Comparison of ENCODE assay signal across 8 cellular contexts in the genomic region with DNA sequence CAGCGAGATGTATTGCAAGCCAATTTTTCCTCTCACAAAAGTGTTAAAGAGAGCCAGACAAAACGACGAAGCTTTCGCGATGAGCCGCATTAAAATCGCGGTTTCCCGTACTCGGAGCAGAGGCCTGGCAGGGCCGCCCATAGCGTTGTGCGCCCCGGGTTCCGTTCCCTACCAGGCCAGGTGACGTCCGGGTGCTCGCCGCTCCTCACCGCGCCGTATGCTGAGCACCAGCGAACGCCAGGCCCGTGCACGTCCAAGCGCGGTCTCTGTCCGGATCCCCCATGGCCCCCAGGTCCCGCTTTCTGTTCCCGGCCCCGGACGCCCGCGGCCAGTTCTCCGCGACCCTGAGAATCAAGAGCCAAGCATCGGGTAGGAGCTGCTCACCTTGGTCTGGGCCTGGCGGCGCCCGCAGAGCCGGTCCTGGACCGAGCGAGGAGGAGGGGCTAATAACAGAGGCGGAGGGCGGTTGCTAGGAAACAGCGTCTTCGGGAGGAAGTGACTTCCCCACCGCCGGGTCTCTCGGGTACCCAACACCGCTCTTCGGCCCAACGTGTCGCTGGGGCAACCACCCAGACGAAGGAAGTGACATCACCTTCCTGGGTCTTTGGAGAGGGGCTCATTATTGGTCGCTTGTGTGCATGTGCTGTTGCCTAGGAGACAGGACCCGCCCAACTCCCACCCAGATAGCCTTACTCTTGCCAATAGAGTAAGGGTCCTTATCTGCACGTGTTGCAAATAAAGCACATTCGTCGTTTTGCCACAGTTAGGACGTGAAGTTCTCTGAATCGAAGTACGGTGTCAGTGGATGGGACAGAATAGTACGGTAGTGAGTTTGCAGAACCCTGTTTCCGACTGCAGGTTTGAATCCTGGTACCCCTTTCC. TPM values are rescaled to one million over a fixed set of nuclear protein-coding genes. Genes with fewer than 3 reads are reported as not detected.
A peak's percentile ranks its signal among the peaks of the same experiment; 100 is the strongest.
DNase-seq lines count a peak whose midpoint lies in the region; ATAC-seq, FAIRE-seq and TF ChIP-seq lines count a peak whose summit lies in the region.

Gene MAP9 (minus strand): TSS at position 579 of the 882 bp plus-strand sequence. CDS start 1,115 bp downstream, outside the sequence.

- peak; percentile 87 for FAIRE-seq in H54 (lab: Jason Lieb, UNC)

- no peaks in the 10 kb centered on the region for H4K20me1 ChIP-seq in MM.1S (ENCODE audit: insufficient read depth, low read length)

- TF ChIP-seq CTCF in MM.1S (IDR thresholded peaks at IDR 0.05; ENCODE audit: low read length), result no peak
- no peak for TF ChIP-seq CTCF in ascending aorta (IDR thresholded peaks at IDR 0.05)
- TF ChIP-seq CTCF in retinal pigment epithelial cell (conservative IDR thresholded peaks at IDR 0.05; ENCODE audit: low read depth, low read length), result no peak

- intact Hi-C loops in ascending aorta (cut with DNase I), result loop anchor here (5.0 to 10.0 kb wide), 2 partner anchors 381 to 578 kb away; partner anchors contain the start of genes CTSO and GUCY1B1

- H3K9me3 ChIP-seq in ES-I3 (ENCODE audit: control insufficient read depth, insufficient read depth, low read length) (no peaks in the 10 kb centered on the region), MM.1S (replicated peaks; ENCODE audit: insufficient read depth, low read length) (no peaks in the 10 kb centered on the region), T-helper 17 cell (ENCODE audit: control insufficient read depth, low read length, poor library complexity, severe bottlenecking) (no peaks in the 10 kb centered on the region), ascending aorta (no peaks in the 10 kb centered on the region)

- peak within 1 kb of the TSS; percentile 69 for H3K4me3 ChIP-seq in MM.1S (ENCODE audit: low read length)
- H3K4me3 ChIP-seq in ascending aorta, result peak within 1 kb of the TSS; percentile 56 to 93
- H3K4me3 ChIP-seq in retinal pigment epithelial cell (ENCODE audit: low read length), result peak within 1 kb of the TSS; percentile 84

- peak within 1 kb of the TSS; percentile 94 for H3K27ac Mint-ChIP-seq in T-helper 17 cell

- peak within 1 kb of the TSS; percentile 89 for H3K4me3 Mint-ChIP-seq in T-helper 17 cell

- H3K9ac ChIP-seq in ES-I3 (ENCODE audit: low read depth, low read length), result peak within 1 kb of the TSS; percentile 66; the same call in 1 of the 2 replicates
- peak within 1 kb of the TSS; percentile 67 for H3K9ac ChIP-seq in MM.1S (ENCODE audit: low read length)

- H3K4me2 ChIP-seq in MM.1S (ENCODE audit: low read depth, low read length), result peak within 1 kb of the TSS; percentile 76

- H3K27me3 ChIP-seq in MM.1S (replicated peaks; ENCODE audit: insufficient read depth, low read length) (no peaks in the 10 kb centered on the region), ascending aorta (no peaks in the 10 kb centered on the region)

- H3K4me1 ChIP-seq in ES-I3 (ENCODE audit: insufficient read depth, low read length) (no peaks in the 10 kb centered on the region), MM.1S (ENCODE audit: low read length) (peaks cover 10% of the 10 kb centered on the region; the same call in 1 of the 2 replicates), ascending aorta (no peaks in the 10 kb centered on the region)

- H3K27me3 Mint-ChIP-seq in T-helper 17 cell, result no peaks in the 10 kb centered on the region

- peak within 1 kb of the TSS; percentile 71 for H2AFZ ChIP-seq in MM.1S (ENCODE audit: low read length)

- H3F3A ChIP-seq in MM.1S (ENCODE audit: insufficient read depth, low read length), result peaks cover 18% of the 10 kb centered on the region; the same call in 1 of the 2 replicates

- H3K36me3 Mint-ChIP-seq in T-helper 17 cell (ENCODE audit: low read depth), result no peaks in the 10 kb centered on the region

- H3K27ac ChIP-seq in MM.1S (ENCODE audit: low read length), result peak within 1 kb of the TSS; percentile 71; the same call in 1 of the 2 replicates
- H3K27ac ChIP-seq in ascending aorta, result peak within 1 kb of the TSS; percentile 31 to 58

- ATAC-seq in T-helper 17 cell, result peak; percentile 90

- TF ChIP-seq POLR2A in H54 (IDR thresholded peaks at IDR 0.05; ENCODE audit: low read depth, low read length), result peak; percentile 51; the same call in 1 of the 2 replicates

- no peaks in the 10 kb centered on the region for H3K9me2 ChIP-seq in MM.1S (replicated peaks; ENCODE audit: insufficient read depth, low read length)

- H3K79me2 ChIP-seq in MM.1S (ENCODE audit: low read length), result peaks cover 9% of the 10 kb centered on the region

- peaks cover 8% of the 10 kb centered on the region for H3K4me1 Mint-ChIP-seq in T-helper 17 cell

- H3K36me3 ChIP-seq in ES-I3 (ENCODE audit: insufficient read depth, low read length) (no peaks in the 10 kb centered on the region), MM.1S (replicated peaks; ENCODE audit: insufficient read depth, low read length) (no peaks in the 10 kb centered on the region), ascending aorta (peaks cover 0 to 4% of the 10 kb centered on the region in 2 donors)

- peak; percentile 68 for DNase-seq in H54 (ENCODE audit: insufficient read length, low spot score)
- DNase-seq in MM.1S, result peak; percentile 98
- DNase-seq in T-helper 17 cell, result peak; percentile 72 to 84 (median 80)
- peak; percentile 73 to 95 for DNase-seq in ascending aorta (ENCODE audit: low spot score in 2 of 2)
- DNase-seq in hepatic stellate cell (ENCODE audit: low spot score), result peak; percentile 77
- peak; percentile 92 for DNase-seq in retinal pigment epithelial cell (ENCODE audit: low read depth)
- no peak for DNase-seq in NOMO-1 treated with dmso at 0.1 percent for 144 hours (lab: John Stamatoyannopoulos, UW; ENCODE audit: unreplicated experiment)

RNA-seq across cellular contexts. Expression of gene MAP9, which starts in this region (rescaled TPM):
- total RNA-seq in T-helper 17 cell (10 to 100 TPM; 19.5 to 29.7 TPM), ascending aorta (5.2 TPM)
